24 cellular contexts compared by ENCODE assay signal in genomic region chr6:166165558-166166313, GRCh38. TPM values are rescaled to one million over a fixed set of nuclear protein-coding genes. Genes with fewer than 3 reads are reported as not detected.
"Had no signal": no experiment of that assay in that cellular context is flagged by ENCODE, and none has a peak within 500 bp of the region (broad histone marks: within the 10 kb centered on the region; RNA-seq: fewer than 3 reads in every experiment).

No MANE protein-coding gene starts in this region.

- H3K27ac Mint-ChIP-seq: activated naive CD4-positive, alpha-beta T cell treated with anti-CD3 and anti-CD28 coated beads, Interleukin-2, amount 50 U/mL, for 72 hours; natural killer cell; T-helper 1 cell treated with Interleukin-12 subunit alpha and Interleukin-12 subunit beta and Interleukin-4 antibody, amounts not matched to agents 30 μg/mL and 1 μg/mL, for 36 hours had no signal

- DNase-seq: activated CD4-positive, alpha-beta T cell treated with anti-CD3 and anti-CD28 coated beads, Interleukin-2, amount 50 U/mL, for 48 hours; activated CD4-positive, CD25-positive, alpha-beta regulatory T cell treated with anti-CD3 and anti-CD28 coated beads, Interleukin-2, amount 50 U/mL, for 72 hours; activated CD8-positive, alpha-beta memory T cell treated with anti-CD3 and anti-CD28 coated beads, Interleukin-2, amount 10 ng/mL, durations not matched to agents 7 days and 5 days; activated effector memory CD4-positive, alpha-beta T cell treated with anti-CD3 and anti-CD28 coated beads, Interleukin-2, amount 50 U/mL, for 16 hours; activated T-cell treated with anti-CD3 and anti-CD28 coated beads, Interleukin-2, amount 50 U/mL, for 4 hours; amniotic stem cell; body of pancreas; cortex of kidney; effector CD8-positive, alpha-beta T cell; hippocampal formation; left colon; mucosa of descending colon; natural killer cell; ovary; stimulated activated CD4-positive, alpha-beta T cell treated with anti-CD3 and anti-CD28 coated beads, Interleukin-2, amount 100 ng/mL, for 48 hours; stimulated activated naive CD4-positive, alpha-beta T cell treated with Interleukin-2 at 50 U/mL for 16 hours had no signal

- H3K4me3 Mint-ChIP-seq: activated CD8-positive, alpha-beta memory T cell treated with anti-CD3 and anti-CD28 coated beads, Interleukin-2, amount 10 ng/mL, durations not matched to agents 7 days and 5 days; activated T-cell treated with anti-CD3 and anti-CD28 coated beads, Interleukin-2, amount 50 U/mL, for 4 hours; central memory CD8-positive, alpha-beta T cell; natural killer cell; T-helper 1 cell treated with Interleukin-12 subunit alpha and Interleukin-12 subunit beta and Interleukin-4 antibody, amounts not matched to agents 30 μg/mL and 1 μg/mL, for 36 hours had no signal

- H3K9me3 Mint-ChIP-seq: activated naive CD4-positive, alpha-beta T cell treated with anti-CD3 and anti-CD28 coated beads, Interleukin-2, amount 50 U/mL, for 72 hours; activated T-cell treated with anti-CD3 and anti-CD28 coated beads, Interleukin-2, amount 50 U/mL, for 4 hours; central memory CD8-positive, alpha-beta T cell; natural killer cell; T-helper 1 cell treated with Interleukin-12 subunit alpha and Interleukin-12 subunit beta and Interleukin-4 antibody, amounts not matched to agents 30 μg/mL and 1 μg/mL, for 36 hours had no signal

- H3K36me3 ChIP-seq: gastroesophageal sphincter, ovary, suprapubic skin, upper lobe of left lung had no signal

- H3K36me3 Mint-ChIP-seq: activated CD8-positive, alpha-beta memory T cell treated with anti-CD3 and anti-CD28 coated beads, Interleukin-2, amount 10 ng/mL, durations not matched to agents 7 days and 5 days; activated naive CD4-positive, alpha-beta T cell treated with anti-CD3 and anti-CD28 coated beads, Interleukin-2, amount 50 U/mL, for 72 hours; natural killer cell had no signal

- ATAC-seq: activated CD8-positive, alpha-beta memory T cell treated with anti-CD3 and anti-CD28 coated beads, Interleukin-2, amount 10 ng/mL, durations not matched to agents 7 days and 5 days; activated naive CD4-positive, alpha-beta T cell treated with anti-CD3 and anti-CD28 coated beads, Interleukin-2, amount 50 U/mL, for 72 hours; activated T-cell treated with anti-CD3 and anti-CD28 coated beads, Interleukin-2, amount 50 U/mL, for 4 hours; body of pancreas; gastroesophageal sphincter; left colon; mucosa of descending colon; natural killer cell had no signal

- H3K9me3 ChIP-seq: body of pancreas, gastroesophageal sphincter, mucosa of descending colon, ovary, suprapubic skin, upper lobe of left lung had no signal

- H3K27ac ChIP-seq: body of pancreas, gastroesophageal sphincter, ovary, suprapubic skin, upper lobe of left lung had no signal

- H3K4me3 ChIP-seq: body of pancreas, gastroesophageal sphincter, mucosa of descending colon, ovary, suprapubic skin, upper lobe of left lung had no signal

RNA-seq across cellular contexts. Expression of gene TBXT, which starts 1.9 kb away (rescaled TPM):
- total RNA-seq: activated CD8-positive, alpha-beta memory T cell treated with anti-CD3 and anti-CD28 coated beads, Interleukin-2, amount 10 ng/mL, durations not matched to agents 7 days and 5 days; activated naive CD4-positive, alpha-beta T cell treated with anti-CD3 and anti-CD28 coated beads, Interleukin-2, amount 50 U/mL, for 72 hours; activated T-cell treated with anti-CD3 and anti-CD28 coated beads, Interleukin-2, amount 50 U/mL, for 4 hours; body of pancreas; epithelial cell of proximal tubule; gastroesophageal sphincter; left colon; lung microvascular endothelial cell; mucosa of descending colon; natural killer cell; ovary; suprapubic skin had no signal
- polyA plus RNA-seq: ovary had no signal
